In the genomic region with DNA sequence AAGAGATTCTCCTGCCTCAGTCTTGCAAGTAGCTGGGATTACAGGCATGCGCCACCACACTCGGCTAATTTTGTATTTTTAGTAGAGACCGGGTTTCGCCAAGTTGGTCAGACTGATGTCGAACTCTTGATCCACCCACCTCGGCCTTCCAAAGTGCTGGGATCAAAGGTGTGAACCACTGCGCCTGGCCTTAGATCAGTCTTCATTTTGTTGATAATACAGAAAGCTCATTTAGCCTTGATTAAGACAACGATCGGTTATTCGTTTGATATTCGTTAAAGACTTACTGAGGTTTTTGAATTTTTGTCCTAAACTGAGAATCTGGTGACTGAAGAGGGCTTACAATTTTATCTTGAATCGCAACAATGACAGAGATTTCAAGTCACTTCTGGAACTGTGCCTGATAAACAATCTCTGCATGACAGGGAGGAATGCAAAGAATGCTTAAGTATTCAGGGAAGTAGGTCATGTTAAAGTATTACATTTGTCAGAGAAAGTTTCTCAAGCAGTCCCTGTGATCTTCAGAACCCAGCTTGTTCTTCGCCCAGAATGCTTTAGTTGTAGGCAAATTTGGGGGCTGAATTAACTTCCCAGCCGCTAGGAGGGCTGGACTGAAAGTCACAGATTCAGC, we compare ENCODE assay signal across 12 cellular contexts. TPM values are rescaled to one million over a fixed set of nuclear protein-coding genes. Genes with fewer than 3 reads are reported as not detected.
A peak's percentile ranks its signal among the peaks of the same experiment; 100 is the strongest.
DNase-seq lines count a peak whose midpoint lies in the region; ATAC-seq and TF ChIP-seq lines count a peak whose summit lies in the region.
"Had no signal": no experiment of that assay in that cellular context is flagged by ENCODE, and none has a peak within 500 bp of the region (broad histone marks: within the 10 kb centered on the region; RNA-seq: fewer than 3 reads in every experiment).

No MANE protein-coding gene starts in this region.

- WGBS in thyroid gland, 2 donors: 35 to 47% methylated on average over 14 of the region's 14 CpGs

- H3K27me3 ChIP-seq in thyroid gland: no peaks in the 10 kb centered on the region

- no peak overlapping the region for H3K4me3 ChIP-seq in thyroid gland (replicated peaks in 1 of 3)

- H3K36me3 Mint-ChIP-seq in HFFc6 (ENCODE audit: low read depth) (no peaks in the 10 kb centered on the region), brain (peaks cover 13% of the 10 kb centered on the region)

- H3K9me3 ChIP-seq in thyroid gland: no peaks in the 10 kb centered on the region

- TF ChIP-seq CTCF in HFFc6 (IDR thresholded peaks at IDR 0.05): no peak
- TF ChIP-seq CTCF in brain (conservative IDR thresholded peaks at IDR 0.05): no peak
- peak in 1 of 6 experiments; percentile 7 for TF ChIP-seq CTCF in thyroid gland (IDR thresholded peaks at IDR 0.05)

- peak overlapping the region; percentile 85 to 93 (median 90) for H3K27ac ChIP-seq in thyroid gland
- H3K27ac ChIP-seq: epithelial cell of prostate had no signal

- H3K9me3 Mint-ChIP-seq in HFFc6: no peaks in the 10 kb centered on the region
- peaks cover 0 to 2% (median 0%) of the 10 kb centered on the region in 5 experiments for H3K9me3 Mint-ChIP-seq in brain
- H3K9me3 Mint-ChIP-seq: activated B cell treated with CpG ODN at 0.5 μM for 24 hours had no signal

- H3K4me1 Mint-ChIP-seq in HFFc6 (ENCODE audit: low read depth): peaks cover 8% of the 10 kb centered on the region
- H3K4me1 Mint-ChIP-seq in brain: peaks cover 48% of the 10 kb centered on the region
- H3K4me1 Mint-ChIP-seq: activated B cell treated with CpG ODN at 0.5 μM for 24 hours had no signal

- ATAC-seq in GM21390 (IDR thresholded peaks at IDR 0.05; ENCODE audit: unreplicated experiment): no peak
- no peak for ATAC-seq in HG02678 (IDR thresholded peaks at IDR 0.05; ENCODE audit: unreplicated experiment)

- DNase-seq in HFFc6: peak; percentile 4
- peak; percentile 55 for DNase-seq in kidney glomerular epithelial cell (lab: John Stamatoyannopoulos, UW)
- DNase-seq in thyroid gland: peak; percentile 82 to 88
- no peak for DNase-seq in SIG-M5 treated with dmso at 0.1 percent for 504 hours (lab: John Stamatoyannopoulos, UW; ENCODE audit: unreplicated experiment)
- DNase-seq in Kasumi-1 (lab: John Stamatoyannopoulos, UW): no peak
- DNase-seq: activated B cell treated with CpG ODN at 0.5 μM for 24 hours; activated gamma-delta T cell; stimulated activated CD4-positive, alpha-beta T cell treated with anti-CD3 and anti-CD28 coated beads, Interleukin-2, amount 100 ng/mL, for 24 hours had no signal

- TF ChIP-seq POLR2A in thyroid gland (IDR thresholded peaks at IDR 0.05): peak in 1 of 2 donors; percentile 44

- no peaks in the 10 kb centered on the region for H3K36me3 ChIP-seq in thyroid gland

- H3K4me1 ChIP-seq in thyroid gland: peaks cover 13 to 45% of the 10 kb centered on the region in 2 donors

- intact Hi-C loops in thyroid gland (cut with DNase I): no loop called here

- H3K4me3 Mint-ChIP-seq in HFFc6 (no peak overlapping the region), brain (no peak overlapping the region)
- H3K4me3 Mint-ChIP-seq: activated B cell treated with CpG ODN at 0.5 μM for 24 hours had no signal

- H3K27me3 Mint-ChIP-seq in HFFc6 (ENCODE audit: insufficient read depth) (peaks cover 12% of the 10 kb centered on the region), brain (no peaks in the 10 kb centered on the region)

- H3K27ac Mint-ChIP-seq in HFFc6 (no peak overlapping the region), brain (peak overlapping the region in 4 of 5 experiments; percentile 51 to 93 (median 75))
- H3K27ac Mint-ChIP-seq: activated B cell treated with CpG ODN at 0.5 μM for 24 hours had no signal

RNA-seq across cellular contexts. Expression of gene AKAP12, which starts 14.8 kb away (rescaled TPM):
- 1 to 10 TPM; 3.7 to 8.6 (median 7.0) TPM for total RNA-seq in HFFc6 (2021; fragmentation: NEBNext Ultra II Directional; extraction: Animal tissue kit (Norgen Biotek cat#: 25700))
- 76.5 TPM for polyA plus RNA-seq in brain (ENCODE audit: insufficient read depth, low read depth, low replicate concordance)
- 100 to 1,000 TPM in 2 of 4 donors, 10 to 100 TPM in 2; 50.7 to 108 (median 79.4) TPM for total RNA-seq in thyroid gland

Comparison
In these comparisons a context has a peak if more than half of its experiments do, and no peak if none do; other contexts are left out.
1. DNase-seq: peak in HFFc6 (single experiment), kidney glomerular epithelial cell (single experiment) and thyroid gland (2 of 2); none in SIG-M5 treated with dmso at 0.1 percent for 504 hours (single experiment) and Kasumi-1 (0 of 2).
2. RNA of gene AKAP12, which starts 14.8 kb away (total RNA-seq): 50.7 to 108 TPM in thyroid gland; 3.7 to 8.6 TPM in HFFc6; every median in the first group is over 4 times any median in the second.